Comparison of ENCODE assay signal across 12 cellular contexts in genomic region chr2:160338891-160339290, GRCh38.
DNase-seq lines count a peak whose midpoint lies in the region; ATAC-seq and TF ChIP-seq lines count a peak whose summit lies in the region.
"Had no signal": no experiment of that assay in that cellular context is flagged by ENCODE, and none has a peak within 500 bp of the region (broad histone marks: within the 10 kb centered on the region; RNA-seq: fewer than 3 reads in every experiment).

No MANE protein-coding gene starts in this region.

- intact Hi-C loops in CD4-positive, alpha-beta T cell (cut with DNase I, micrococcal nuclease) = no loop called here
- intact Hi-C loops in heart right ventricle (cut with DNase I) = loop anchor here in 4 of 10 donors (5.0 to 10.0 kb wide), 2 partner anchors 33 to 66 kb away; no protein-coding TSS in a partner anchor

- ATAC-seq in CD4-positive, alpha-beta T cell (ENCODE audit: poor library complexity) = no peak
- ATAC-seq in T-helper 17 cell (no peak), heart right ventricle (peak; percentile 58 to 79 (median 74)), HG02884 (IDR thresholded peaks at IDR 0.05; ENCODE audit: unreplicated experiment) (no peak), HG03457 (IDR thresholded peaks at IDR 0.05; ENCODE audit: unreplicated experiment) (no peak), HG02610 (IDR thresholded peaks at IDR 0.05; ENCODE audit: unreplicated experiment) (no peak)

- H3K14ac ChIP-seq in trophoblast cell (ENCODE audit: low read length) = no peak overlapping the region

- H3K9me3 ChIP-seq in CD4-positive, alpha-beta T cell (ENCODE audit: control insufficient read depth, low read length) = no peaks in the 10 kb centered on the region
- H3K9me3 ChIP-seq in T-helper 17 cell (ENCODE audit: control insufficient read depth, low read length, poor library complexity, severe bottlenecking) (no peaks in the 10 kb centered on the region), heart right ventricle (no peaks in the 10 kb centered on the region), trophoblast cell (ENCODE audit: insufficient read depth, low read depth, low read length) (no peaks in the 10 kb centered on the region)
- H3K9me3 ChIP-seq: BLaER1 treated with 17β-estradiol and CSF1 and Interleukin-3, amounts not matched to agents 10 nM and 100 nM had no signal

- no peaks in the 10 kb centered on the region for H3K9me3 Mint-ChIP-seq in CD4-positive, alpha-beta T cell

- no peak for TF ChIP-seq CTCF in CD4-positive, alpha-beta T cell (IDR thresholded peaks at IDR 0.05)
- TF ChIP-seq CTCF in heart right ventricle (IDR thresholded peaks at IDR 0.05) = no peak

- no peak overlapping the region for H3K18ac ChIP-seq in trophoblast cell (ENCODE audit: low read length)

- H3K4me1 Mint-ChIP-seq in CD4-positive, alpha-beta T cell (ENCODE audit: low read depth) = peaks cover 86% of the 10 kb centered on the region
- H3K4me1 Mint-ChIP-seq in T-helper 17 cell = peaks cover 60% of the 10 kb centered on the region

- H3K23ac ChIP-seq in trophoblast cell (ENCODE audit: low read length) = no peak overlapping the region

- H3K4me2 ChIP-seq in trophoblast cell (ENCODE audit: low read length) = no peak overlapping the region
- H3K4me2 ChIP-seq: BLaER1 treated with 17β-estradiol and CSF1 and Interleukin-3, amounts not matched to agents 10 nM and 100 nM had no signal

- H3K79me2 ChIP-seq in trophoblast cell (ENCODE audit: control insufficient read depth, insufficient read depth, low read length, poor library complexity) = peaks cover 9% of the 10 kb centered on the region

- H3K36me3 ChIP-seq in heart right ventricle (peaks cover 0 to 6% (median 0%) of the 10 kb centered on the region in 9 donors), trophoblast cell (ENCODE audit: control insufficient read depth in 1 of 2, insufficient read depth in 2 of 2, low read length in 2 of 2) (peaks cover 0 to 2% of the 10 kb centered on the region in 2 experiments)

- H4K12ac ChIP-seq in trophoblast cell (ENCODE audit: low read depth, low read length) = no peak overlapping the region

- no peak overlapping the region for H2AK5ac ChIP-seq in trophoblast cell (ENCODE audit: low read length)

- H3K4me1 ChIP-seq in heart right ventricle (peaks cover 9 to 99% (median 81%) of the 10 kb centered on the region in 9 donors), trophoblast cell (ENCODE audit: control insufficient read depth in 1 of 2, insufficient read depth in 2 of 2, low read length in 2 of 2) (peaks cover 6 to 16% of the 10 kb centered on the region in 2 experiments)

- H3K79me1 ChIP-seq in trophoblast cell (ENCODE audit: low read length) = no peaks in the 10 kb centered on the region

- H2BK5ac ChIP-seq in trophoblast cell (ENCODE audit: low read depth, low read length, poor library complexity) = no peak overlapping the region

- H3K4me3 ChIP-seq in heart right ventricle (no peak overlapping the region), trophoblast cell (ENCODE audit: low read depth, low read length) (no peak overlapping the region)
- H3K4me3 ChIP-seq: BLaER1 treated with 17β-estradiol and CSF1 and Interleukin-3, amounts not matched to agents 10 nM and 100 nM had no signal

- peaks cover 6% of the 10 kb centered on the region for H3K36me3 Mint-ChIP-seq in CD4-positive, alpha-beta T cell (ENCODE audit: low read depth)
- H3K36me3 Mint-ChIP-seq in T-helper 17 cell (ENCODE audit: low read depth) = no peaks in the 10 kb centered on the region

- H2BK120ac ChIP-seq in trophoblast cell (ENCODE audit: insufficient read depth, low read length, poor library complexity) = no peak overlapping the region

- H3K9ac ChIP-seq in trophoblast cell (ENCODE audit: low read length) = peak overlapping the region; percentile 12
- H3K9ac ChIP-seq: BLaER1 treated with 17β-estradiol and CSF1 and Interleukin-3, amounts not matched to agents 10 nM and 100 nM had no signal

- H3K4me3 Mint-ChIP-seq in CD4-positive, alpha-beta T cell = no peak overlapping the region
- no peak overlapping the region for H3K4me3 Mint-ChIP-seq in T-helper 17 cell

- H3K27me3 ChIP-seq in CD4-positive, alpha-beta T cell (ENCODE audit: control insufficient read depth, insufficient read depth, low read length) = no peaks in the 10 kb centered on the region
- no peaks in the 10 kb centered on the region for H3K27me3 ChIP-seq in heart right ventricle
- no peaks in the 10 kb centered on the region for H3K27me3 ChIP-seq in trophoblast cell (ENCODE audit: insufficient read depth, low read length)
- H3K27me3 ChIP-seq: BLaER1 treated with 17β-estradiol and CSF1 and Interleukin-3, amounts not matched to agents 10 nM and 100 nM had no signal

- WGBS in heart right ventricle, 2 donors = 15% methylated on average over 2 of the region's 2 CpGs
- WGBS in trophoblast cell (ENCODE audit: extremely low coverage, insufficient coverage, insufficient read length) = no CpG with 5 or more reads among the region's 2 CpGs

- H3K27ac ChIP-seq in CD4-positive, alpha-beta T cell (ENCODE audit: low read depth, low read length) = no peak overlapping the region
- H3K27ac ChIP-seq in heart right ventricle = peak overlapping the region in 5 of 10 donors; percentile 2 to 39 (median 25)
- H3K27ac ChIP-seq in trophoblast cell (ENCODE audit: low read depth, low read length) = no peak overlapping the region
- H3K27ac ChIP-seq: BLaER1 treated with 17β-estradiol and CSF1 and Interleukin-3, amounts not matched to agents 10 nM and 100 nM had no signal

- peak overlapping the region; percentile 70 for H3K27ac Mint-ChIP-seq in CD4-positive, alpha-beta T cell
- peak overlapping the region; percentile 77 for H3K27ac Mint-ChIP-seq in T-helper 17 cell

- no peaks in the 10 kb centered on the region for H3K27me3 Mint-ChIP-seq in CD4-positive, alpha-beta T cell
- no peaks in the 10 kb centered on the region for H3K27me3 Mint-ChIP-seq in T-helper 17 cell

- H2BK12ac ChIP-seq in trophoblast cell (ENCODE audit: low read length) = no peak overlapping the region

- H3K4ac ChIP-seq in trophoblast cell (ENCODE audit: low read depth, low read length) = peak overlapping the region; percentile 13

- POLR2A ChIA-PET in CD4-positive, alpha-beta T cell (lab: Charles Lee) = interaction anchor here (1.0 kb wide), 1 partner anchor 13 kb away, joined by 3 read pairs; no protein-coding TSS in a partner anchor

- H4K8ac ChIP-seq in trophoblast cell (ENCODE audit: low read depth, low read length) = no peak overlapping the region

- H4K91ac ChIP-seq in trophoblast cell (ENCODE audit: low read depth, low read length) = no peak overlapping the region

- CTCF ChIA-PET in CD4-positive, alpha-beta T cell (lab: Charles Lee) = interaction anchor here (1.8 kb wide), 1 partner anchor 10 kb away, joined by 4 read pairs; no protein-coding TSS in a partner anchor

- no peak for DNase-seq in CD4-positive, alpha-beta T cell
- no peak for DNase-seq in T-helper 17 cell
- peak; percentile 20 to 36 for DNase-seq in heart right ventricle
- DNase-seq in trophoblast cell = no peak
- no peak for DNase-seq in D341Med (ENCODE audit: low spot score)
- DNase-seq: NCI-H510A treated with DMSO at 0.1 percent for 48 hours; SHP77 treated with DMSO at 0.1 percent for 48 hours; stimulated activated CD4-positive, alpha-beta T cell treated with anti-CD3 and anti-CD28 coated beads, Interleukin-12 subunit alpha, Interleukin-12 subunit beta, amount 100 ng/mL, for 4 hours had no signal

- H2AFZ ChIP-seq in trophoblast cell (ENCODE audit: insufficient read depth, low read length, poor library complexity) = no peak overlapping the region

Comparison
In these comparisons a context has a peak if more than half of its experiments do, and no peak if none do; other contexts are left out.
1. ATAC-seq: peak in heart right ventricle (8 of 8); none in CD4-positive, alpha-beta T cell (single experiment), T-helper 17 cell (single experiment), HG02884 (single experiment), HG03457 (single experiment) and HG02610 (single experiment).
2. DNase-seq: peak in heart right ventricle (2 of 2); none in CD4-positive, alpha-beta T cell (0 of 10), T-helper 17 cell (0 of 3), trophoblast cell (0 of 2) and D341Med (single experiment).